ENCODE assay signal across 8 cellular contexts in genomic region chr1:83857108-83857507, GRCh38.
DNase-seq lines count a peak whose midpoint lies in the region; ATAC-seq and TF ChIP-seq lines count a peak whose summit lies in the region.

No MANE protein-coding gene starts in this region.

- peaks cover 0 to 4% (median 0%) of the 10 kb centered on the region in 12 donors for H3K4me1 ChIP-seq in heart left ventricle
- no peaks in the 10 kb centered on the region for H3K4me1 ChIP-seq in upper lobe of right lung

- no peak for TF ChIP-seq POLR2A in heart left ventricle (IDR thresholded peaks at IDR 0.05)

- H3K4me3 ChIP-seq in heart left ventricle: no peak overlapping the region
- H3K4me3 ChIP-seq in fibroblast of the aortic adventitia (ENCODE audit: low read depth, low read length): no peak overlapping the region
- no peak overlapping the region for H3K4me3 ChIP-seq in upper lobe of right lung

- H3K9me3 ChIP-seq in heart left ventricle (no peaks in the 10 kb centered on the region), upper lobe of right lung (no peaks in the 10 kb centered on the region)

- TF ChIP-seq CTCF in heart left ventricle (IDR thresholded peaks at IDR 0.05) (peak in 8 of 12 donors; percentile 19 to 53 (median 36)), fibroblast of the aortic adventitia (IDR thresholded peaks at IDR 0.05; ENCODE audit: insufficient read depth, low read length) (peak; percentile 16), upper lobe of right lung (IDR thresholded peaks at IDR 0.05) (peak; percentile 25)

- intact Hi-C loops in heart left ventricle (cut with DNase I): no loop called here
- intact Hi-C loops in cardiac septum (cut with DNase I): no loop called here
- intact Hi-C loops in upper lobe of right lung (cut with DNase I): no loop called here

- H3K27me3 ChIP-seq in heart left ventricle: no peaks in the 10 kb centered on the region
- H3K27me3 ChIP-seq in upper lobe of right lung: no peaks in the 10 kb centered on the region

- ATAC-seq in heart left ventricle (peak in 1 of 4 donors; percentile 36), upper lobe of right lung (no peak), GM19452 (IDR thresholded peaks at IDR 0.05; ENCODE audit: unreplicated experiment) (no peak), HG02981 (IDR thresholded peaks at IDR 0.05; ENCODE audit: unreplicated experiment) (no peak)

- no peak for DNase-seq in heart left ventricle
- no peak for DNase-seq in cardiac septum (ENCODE audit: low spot score)
- peak; percentile 50 for DNase-seq in NOMO-1 treated with DMSO at 0.1 percent for 48 hours (lab: John Stamatoyannopoulos, UW; ENCODE audit: unreplicated experiment)
- DNase-seq in fibroblast of the aortic adventitia (ENCODE audit: low read depth): peak; percentile 56
- no peak for DNase-seq in upper lobe of right lung
- no peak for DNase-seq in NCI-H2081 treated with DMSO at 0.1 percent for 48 hours (lab: John Stamatoyannopoulos, UW)

- H3K36me3 ChIP-seq in heart left ventricle: no peaks in the 10 kb centered on the region
- H3K36me3 ChIP-seq in upper lobe of right lung: no peaks in the 10 kb centered on the region

- WGBS in heart left ventricle, 4 donors: 68 to 82% (median 75%) methylated on average over 1 of the region's 1 CpG

- H3K27ac ChIP-seq in heart left ventricle: no peak overlapping the region
- no peak overlapping the region for H3K27ac ChIP-seq in upper lobe of right lung

Comparison
In these comparisons a context has a peak if more than half of its experiments do, and no peak if none do; other contexts are left out.
1. DNase-seq: peak in NOMO-1 treated with DMSO at 0.1 percent for 48 hours (single experiment) and fibroblast of the aortic adventitia (single experiment); none in heart left ventricle (0 of 5), cardiac septum (single experiment), upper lobe of right lung (single experiment) and NCI-H2081 treated with DMSO at 0.1 percent for 48 hours (single experiment).
2. Peak in every context shown above with its lines, with median percentiles within 50 percentile points of each other: CTCF ChIP-seq.